In the genomic region with DNA sequence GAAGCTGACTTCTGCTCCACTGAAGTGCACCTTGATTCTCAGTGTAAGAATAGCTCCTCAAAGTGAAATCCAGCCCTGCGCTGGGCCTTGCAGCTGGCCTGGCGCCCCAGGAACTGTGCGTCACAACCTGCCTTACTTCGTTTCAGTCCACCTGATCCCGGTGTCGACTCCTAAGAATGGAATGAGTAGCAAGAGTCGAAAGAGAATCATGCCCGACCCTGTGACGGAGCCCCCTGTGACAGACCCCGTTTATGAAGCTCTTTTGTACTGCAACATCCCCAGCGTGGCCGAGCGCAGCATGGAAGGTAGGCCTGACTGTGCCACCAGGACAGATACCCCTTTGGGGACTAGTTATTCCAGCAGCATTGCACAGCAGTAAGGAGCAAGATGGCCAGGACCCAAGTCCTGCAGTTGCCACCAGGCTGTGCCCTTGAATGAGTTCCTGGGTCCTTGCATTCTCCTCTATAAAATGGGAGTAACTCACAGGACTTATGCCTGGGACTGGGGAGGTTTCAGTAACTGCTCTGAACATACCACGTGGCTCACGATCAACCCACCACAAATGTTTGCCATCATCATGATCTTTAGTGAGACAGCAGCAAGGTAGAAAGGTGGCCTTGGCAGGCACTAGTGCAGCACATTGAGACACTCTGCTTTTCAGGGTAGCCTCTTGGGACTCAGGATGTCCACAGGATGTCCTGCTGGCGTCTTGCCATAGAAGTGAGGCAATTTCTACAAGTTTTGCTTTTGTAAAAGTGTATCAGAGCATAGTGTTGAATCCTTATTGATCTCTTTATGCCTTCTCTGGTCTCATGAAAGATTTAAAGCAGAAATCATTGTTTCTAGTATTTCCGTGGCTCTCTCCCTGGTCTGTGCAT, we compare ENCODE assay signal across 2 cellular contexts.
TF ChIP-seq lines count a peak whose summit lies in the region.

No MANE protein-coding gene starts in this region.

TF ChIP-seq in K562, 482 proteins besides CTCF, POLR2A, EP300 and RAD21:
- TF ChIP-seq HIVEP1 (CRISPR knock-in tag; IDR thresholded peaks at IDR 0.05): no peak
- TF ChIP-seq NFE2 (IDR thresholded peaks at IDR 0.05; ENCODE audit: low read depth): no peak
- no peak for TF ChIP-seq ARID1B (IDR thresholded peaks at IDR 0.05)
- TF ChIP-seq, protein P1, sequence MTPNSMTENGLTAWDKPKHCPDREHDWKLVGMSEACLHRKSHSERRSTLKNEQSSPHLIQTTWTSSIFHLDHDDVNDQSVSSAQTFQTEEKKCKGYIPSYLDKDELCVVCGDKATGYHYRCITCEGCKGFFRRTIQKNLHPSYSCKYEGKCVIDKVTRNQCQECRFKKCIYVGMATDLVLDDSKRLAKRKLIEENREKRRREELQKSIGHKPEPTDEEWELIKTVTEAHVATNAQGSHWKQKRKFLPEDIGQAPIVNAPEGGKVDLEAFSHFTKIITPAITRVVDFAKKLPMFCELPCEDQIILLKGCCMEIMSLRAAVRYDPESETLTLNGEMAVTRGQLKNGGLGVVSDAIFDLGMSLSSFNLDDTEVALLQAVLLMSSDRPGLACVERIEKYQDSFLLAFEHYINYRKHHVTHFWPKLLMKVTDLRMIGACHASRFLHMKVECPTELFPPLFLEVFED (CRISPR knock-in tag; conservative IDR thresholded peaks at IDR 0.05): no peak
- no peak for TF ChIP-seq SP2 (IDR thresholded peaks at IDR 0.05; ENCODE audit: extremely low read depth, low read depth, low read length, poor library complexity, severe bottlenecking)
- TF ChIP-seq DPF2 (IDR thresholded peaks at IDR 0.05): no peak
- TF ChIP-seq, protein P2, sequence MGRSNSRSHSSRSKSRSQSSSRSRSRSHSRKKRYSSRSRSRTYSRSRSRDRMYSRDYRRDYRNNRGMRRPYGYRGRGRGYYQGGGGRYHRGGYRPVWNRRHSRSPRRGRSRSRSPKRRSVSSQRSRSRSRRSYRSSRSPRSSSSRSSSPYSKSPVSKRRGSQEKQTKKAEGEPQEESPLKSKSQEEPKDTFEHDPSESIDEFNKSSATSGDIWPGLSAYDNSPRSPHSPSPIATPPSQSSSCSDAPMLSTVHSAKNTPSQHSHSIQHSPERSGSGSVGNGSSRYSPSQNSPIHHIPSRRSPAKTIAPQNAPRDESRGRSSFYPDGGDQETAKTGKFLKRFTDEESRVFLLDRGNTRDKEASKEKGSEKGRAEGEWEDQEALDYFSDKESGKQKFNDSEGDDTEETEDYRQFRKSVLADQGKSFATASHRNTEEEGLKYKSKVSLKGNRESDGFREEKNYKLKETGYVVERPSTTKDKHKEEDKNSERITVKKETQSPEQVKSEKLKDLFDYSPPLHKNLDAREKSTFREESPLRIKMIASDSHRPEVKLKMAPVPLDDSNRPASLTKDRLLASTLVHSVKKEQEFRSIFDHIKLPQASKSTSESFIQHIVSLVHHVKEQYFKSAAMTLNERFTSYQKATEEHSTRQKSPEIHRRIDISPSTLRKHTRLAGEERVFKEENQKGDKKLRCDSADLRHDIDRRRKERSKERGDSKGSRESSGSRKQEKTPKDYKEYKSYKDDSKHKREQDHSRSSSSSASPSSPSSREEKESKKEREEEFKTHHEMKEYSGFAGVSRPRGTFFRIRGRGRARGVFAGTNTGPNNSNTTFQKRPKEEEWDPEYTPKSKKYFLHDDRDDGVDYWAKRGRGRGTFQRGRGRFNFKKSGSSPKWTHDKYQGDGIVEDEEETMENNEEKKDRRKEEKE (IDR thresholded peaks at IDR 0.05; ENCODE audit: borderline replicate concordance in 1 of 2, control insufficient read depth in 1 of 2, low read depth in 2 of 2, low read length in 1 of 2): no peak
- no peak for TF ChIP-seq TAL1 (IDR thresholded peaks at IDR 0.05)
- TF ChIP-seq IRF2 (CRISPR knock-in tag; IDR thresholded peaks at IDR 0.05): no peak
- no peak for TF ChIP-seq YY1 (IDR thresholded peaks at IDR 0.05; ENCODE audit: borderline replicate concordance in 1 of 3, control insufficient read depth in 1 of 3, extremely low read depth in 1 of 3, insufficient read depth in 3 of 3, insufficient read length in 1 of 3, insufficient replicate concordance in 2 of 3, low read depth in 1 of 3, low read length in 2 of 3)
- TF ChIP-seq SRSF9 (IDR thresholded peaks at IDR 0.05; ENCODE audit: borderline replicate concordance, low read depth, low read length): no peak
- TF ChIP-seq ZNF3 (CRISPR knock-in tag; IDR thresholded peaks at IDR 0.05): no peak
- no peak for TF ChIP-seq KLF13 (tag; IDR thresholded peaks at IDR 0.05; ENCODE audit: borderline replicate concordance, low read depth)
- TF ChIP-seq, protein P3, sequence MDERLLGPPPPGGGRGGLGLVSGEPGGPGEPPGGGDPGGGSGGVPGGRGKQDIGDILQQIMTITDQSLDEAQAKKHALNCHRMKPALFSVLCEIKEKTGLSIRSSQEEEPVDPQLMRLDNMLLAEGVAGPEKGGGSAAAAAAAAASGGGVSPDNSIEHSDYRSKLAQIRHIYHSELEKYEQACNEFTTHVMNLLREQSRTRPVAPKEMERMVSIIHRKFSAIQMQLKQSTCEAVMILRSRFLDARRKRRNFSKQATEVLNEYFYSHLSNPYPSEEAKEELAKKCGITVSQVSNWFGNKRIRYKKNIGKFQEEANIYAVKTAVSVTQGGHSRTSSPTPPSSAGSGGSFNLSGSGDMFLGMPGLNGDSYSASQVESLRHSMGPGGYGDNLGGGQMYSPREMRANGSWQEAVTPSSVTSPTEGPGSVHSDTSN (CRISPR knock-in tag; IDR thresholded peaks at IDR 0.05; ENCODE audit: low read depth): no peak
- TF ChIP-seq, protein P3 (tag; conservative IDR thresholded peaks at IDR 0.05; ENCODE audit: low read depth): no peak
- TF ChIP-seq NEUROD1 (IDR thresholded peaks at IDR 0.05; ENCODE audit: borderline replicate concordance, low read depth, low read length, partially characterized antibody): no peak

TF ChIP-seq in HEK293T, 16 proteins besides CTCF, POLR2A, EP300 and RAD21:
- TF ChIP-seq ARNT (IDR thresholded peaks at IDR 0.05): no peak
- no peak for TF ChIP-seq CTBP1 (IDR thresholded peaks at IDR 0.05; ENCODE audit: borderline replicate concordance)
- TF ChIP-seq NFRKB (IDR thresholded peaks at IDR 0.05): no peak
- no peak for TF ChIP-seq TARDBP (IDR thresholded peaks at IDR 0.05)
- TF ChIP-seq, protein P4, sequence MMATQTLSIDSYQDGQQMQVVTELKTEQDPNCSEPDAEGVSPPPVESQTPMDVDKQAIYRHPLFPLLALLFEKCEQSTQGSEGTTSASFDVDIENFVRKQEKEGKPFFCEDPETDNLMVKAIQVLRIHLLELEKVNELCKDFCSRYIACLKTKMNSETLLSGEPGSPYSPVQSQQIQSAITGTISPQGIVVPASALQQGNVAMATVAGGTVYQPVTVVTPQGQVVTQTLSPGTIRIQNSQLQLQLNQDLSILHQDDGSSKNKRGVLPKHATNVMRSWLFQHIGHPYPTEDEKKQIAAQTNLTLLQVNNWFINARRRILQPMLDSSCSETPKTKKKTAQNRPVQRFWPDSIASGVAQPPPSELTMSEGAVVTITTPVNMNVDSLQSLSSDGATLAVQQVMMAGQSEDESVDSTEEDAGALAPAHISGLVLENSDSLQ (IDR thresholded peaks at IDR 0.05): no peak
- no peak for TF ChIP-seq ELF4 (IDR thresholded peaks at IDR 0.05)
- no peak for TF ChIP-seq HDGF (IDR thresholded peaks at IDR 0.05; ENCODE audit: borderline replicate concordance)
- no peak for TF ChIP-seq SUZ12 (IDR thresholded peaks at IDR 0.05)
- TF ChIP-seq L3MBTL2 (conservative IDR thresholded peaks at IDR 0.05): no peak
- TF ChIP-seq ZNF384 (IDR thresholded peaks at IDR 0.05): no peak
- TF ChIP-seq FOXK2 (IDR thresholded peaks at IDR 0.05): no peak
- no peak for TF ChIP-seq BHLHE40 (IDR thresholded peaks at IDR 0.05; ENCODE audit: borderline replicate concordance)
